In genomic region chrX:23008431-23009099, GRCh38 we compare ENCODE assay signal across 9 cellular contexts. TPM values are rescaled to one million over a fixed set of nuclear protein-coding genes. Genes with fewer than 3 reads are reported as not detected.
DNase-seq lines count a peak whose midpoint lies in the region; ATAC-seq, FAIRE-seq and TF ChIP-seq lines count a peak whose summit lies in the region.
"Had no signal": no experiment of that assay in that cellular context is flagged by ENCODE, and none has a peak within 500 bp of the region (broad histone marks: within the 10 kb centered on the region; RNA-seq: fewer than 3 reads in every experiment).

No MANE protein-coding gene starts in this region.

- no peaks in the 10 kb centered on the region for H3K4me1 ChIP-seq in A673 (ENCODE audit: insufficient read depth, low read length, poor library complexity, severe bottlenecking)
- H3K4me1 ChIP-seq in RWPE2 (ENCODE audit: insufficient read depth, poor library complexity, severe bottlenecking) = no peaks in the 10 kb centered on the region

- TF ChIP-seq CTCF in A673 (conservative IDR thresholded peaks at IDR 0.05; ENCODE audit: low read depth, low read length) (peak; percentile 64), RWPE2 (IDR thresholded peaks at IDR 0.05; ENCODE audit: poor library complexity, severe bottlenecking) (peak; percentile 34)

- POLR2A ChIA-PET in A673 (lab: Charles Lee; ENCODE audit: low non-redundant PET) = no interaction called here

- H3K9me3 ChIP-seq in A673 (ENCODE audit: low read depth, low read length, poor library complexity, severe bottlenecking) = no peaks in the 10 kb centered on the region
- H3K9me3 ChIP-seq in RWPE2 (ENCODE audit: severe bottlenecking) = no peaks in the 10 kb centered on the region

- no peak overlapping the region for H3K4me3 ChIP-seq in A673 (ENCODE audit: low read depth, low read length, poor library complexity, severe bottlenecking)
- H3K4me3 ChIP-seq in RWPE2 (ENCODE audit: severe bottlenecking) = no peak overlapping the region

- peak; percentile 50 for DNase-seq in A673 (ENCODE audit: low spot score)
- no peak for DNase-seq in GM19239 (ENCODE audit: insufficient read length, low spot score)
- DNase-seq in RWPE2 (ENCODE audit: low spot score) = no peak
- DNase-seq in glomerular visceral epithelial cell (ENCODE audit: extremely low spot score) = peak; percentile 2
- DNase-seq in activated effector memory CD4-positive, alpha-beta T cell treated with Interleukin-2 at 50 U/mL for 16 hours = no peak
- DNase-seq: NCI-H187 treated with DMSO at 0.1 percent for 48 hours had no signal

- H3K36me3 ChIP-seq in A673 (ENCODE audit: insufficient read depth, low read length, poor library complexity, severe bottlenecking) (no peaks in the 10 kb centered on the region), RWPE2 (ENCODE audit: low read depth) (no peaks in the 10 kb centered on the region)

- CTCF ChIA-PET in A673 (lab: Charles Lee) = interaction anchor here (1.3 kb wide), 1 partner anchor 1024 kb away, joined by 6 read pairs; no protein-coding TSS in a partner anchor

- BruUV-seq in A673 (replicated peaks; lab: Mats Ljungman, UMichigan) = no TSS peak

- no peaks in the 10 kb centered on the region for H3K27me3 ChIP-seq in A673 (replicated peaks; ENCODE audit: insufficient read depth, low read depth, low read length, poor library complexity)
- no peaks in the 10 kb centered on the region for H3K27me3 ChIP-seq in RWPE2 (ENCODE audit: insufficient read depth, poor library complexity, severe bottlenecking)

- ATAC-seq in RWPE2 (ENCODE audit: low read depth) (no peak), GM18909 (IDR thresholded peaks at IDR 0.05; ENCODE audit: poor library complexity, unreplicated experiment) (no peak), HG03095 (IDR thresholded peaks at IDR 0.05; ENCODE audit: unreplicated experiment) (no peak), HG03520 (IDR thresholded peaks at IDR 0.05; ENCODE audit: unreplicated experiment) (no peak)

- intact Hi-C loops in A673 (cut with micrococcal nuclease; ENCODE audit: unreplicated experiment) = no loop called here

- peak; percentile 72 for FAIRE-seq in GM19239 (lab: Jason Lieb, UNC)

- H3K27ac ChIP-seq in A673 (ENCODE audit: low read depth, low read length, poor library complexity, severe bottlenecking) (no peak overlapping the region), RWPE2 (ENCODE audit: poor library complexity, severe bottlenecking) (no peak overlapping the region)

RNA-seq across cellular contexts. Expression of gene DDX53, which starts 8.8 kb away (rescaled TPM):
- total RNA-seq in A673 (2021) = not detected in 2 replicates

Comparison
In these comparisons a context has a peak if more than half of its experiments do, and no peak if none do; other contexts are left out.
1. DNase-seq: peak in A673 (single experiment) and glomerular visceral epithelial cell (single experiment); none in GM19239 (single experiment), RWPE2 (single experiment) and activated effector memory CD4-positive, alpha-beta T cell treated with Interleukin-2 at 50 U/mL for 16 hours (single experiment).